Comparison of ENCODE assay signal across 15 cellular contexts in genomic region chr1:193157360-193157759, GRCh38. TPM values are rescaled to one million over a fixed set of nuclear protein-coding genes. Genes with fewer than 3 reads are reported as not detected.
A peak's percentile ranks its signal among the peaks of the same experiment; 100 is the strongest.
DNase-seq lines count a peak whose midpoint lies in the region; ATAC-seq and TF ChIP-seq lines count a peak whose summit lies in the region.
"Had no signal": no experiment of that assay in that cellular context is flagged by ENCODE, and none has a peak within 500 bp of the region (broad histone marks: within the 10 kb centered on the region; RNA-seq: fewer than 3 reads in every experiment).

No MANE protein-coding gene starts in this region.

- no peak for TF ChIP-seq CTCF in SK-N-SH (IDR thresholded peaks at IDR 0.05)
- TF ChIP-seq CTCF in hepatocyte (IDR thresholded peaks at IDR 0.05; ENCODE audit: poor library complexity), result no peak
- TF ChIP-seq CTCF in Peyer's patch (IDR thresholded peaks at IDR 0.05), result no peak
- no peak for TF ChIP-seq CTCF in foreskin keratinocyte (conservative IDR thresholded peaks at IDR 0.05)

- H3K9me3 Mint-ChIP-seq in CD4-positive, alpha-beta memory T cell, result no peaks in the 10 kb centered on the region
- H3K9me3 Mint-ChIP-seq: CD14-positive monocyte, GM23338, IgD-negative memory B cell had no signal

- POLR2A ChIA-PET in CD4-positive, alpha-beta memory T cell (lab: Charles Lee; ENCODE audit: partially characterized antibody), result no interaction called here
- POLR2A ChIA-PET in SK-N-SH (lab: Yijun Ruan, JAX), result no interaction called here

- TF ChIP-seq EP300 in SK-N-SH (IDR thresholded peaks at IDR 0.05; ENCODE audit: borderline replicate concordance in 1 of 2, low read depth in 1 of 2, low read length in 1 of 2), result no peak

- WGBS in SK-N-SH (ENCODE audit: low lambda C conversion rate), result 90% methylated on average over 2 of the region's 2 CpGs
- 49% methylated on average over 2 of the region's 2 CpGs for WGBS in hepatocyte (ENCODE audit: low lambda C conversion rate, missing lambda C conversion rate)

- ATAC-seq in foreskin keratinocyte, result no peak
- ATAC-seq: GM12878, GM23338 had no signal

- H3K9me2 ChIP-seq in SK-N-SH (no peaks in the 10 kb centered on the region), hepatocyte (replicated peaks; ENCODE audit: insufficient read depth) (no peaks in the 10 kb centered on the region)

- TF ChIP-seq RAD21 in SK-N-SH (IDR thresholded peaks at IDR 0.05; ENCODE audit: low read length), result no peak

- H3K4me3 ChIP-seq in CD4-positive, alpha-beta memory T cell (ENCODE audit: low read length in 2 of 2), result no peak overlapping the region
- H3K4me3 ChIP-seq in SK-N-SH (ENCODE audit: low read depth in 2 of 2, low read length in 1 of 2) (no peak overlapping the region), hepatocyte (no peak overlapping the region), Peyer's patch (no peak overlapping the region)
- H3K4me3 ChIP-seq: A549, GM12878, GM23338 had no signal

- no peak overlapping the region for H3K4me3 Mint-ChIP-seq in CD4-positive, alpha-beta memory T cell
- H3K4me3 Mint-ChIP-seq: CD14-positive monocyte, GM23338, IgD-negative memory B cell had no signal

- peaks cover 28 to 38% (median 32%) of the 10 kb centered on the region in 4 donors for H3K4me1 Mint-ChIP-seq in CD4-positive, alpha-beta memory T cell
- H3K4me1 Mint-ChIP-seq: CD14-positive monocyte, GM23338 had no signal

- DNase-seq in CD4-positive, alpha-beta memory T cell, result no peak
- DNase-seq in SK-N-SH, result peak; percentile 20
- peak; percentile 7 for DNase-seq in hepatocyte (ENCODE audit: low spot score)
- DNase-seq in GF-D8 (lab: John Stamatoyannopoulos, UW), result no peak
- no peak for DNase-seq in Peyer's patch
- DNase-seq in foreskin keratinocyte, result no peak
- DNase-seq: DMS 273 treated with DMSO at 0.1 percent for 48 hours, H7 had no signal

- H3K4me2 ChIP-seq in SK-N-SH, result no peak overlapping the region
- no peak overlapping the region for H3K4me2 ChIP-seq in hepatocyte
- H3K4me2 ChIP-seq: A549, GM23338 had no signal

- peaks cover 7% of the 10 kb centered on the region for H3F3A ChIP-seq in SK-N-SH (replicated peaks; ENCODE audit: insufficient read depth)

- peaks cover 6% of the 10 kb centered on the region for H3K36me3 ChIP-seq in CD4-positive, alpha-beta memory T cell (ENCODE audit: insufficient read depth, low read length)
- H3K36me3 ChIP-seq in SK-N-SH (replicated peaks in 1 of 2; ENCODE audit: control insufficient read depth in 1 of 2, insufficient read depth in 2 of 2, low read length in 1 of 2) (peaks cover 38 to 53% of the 10 kb centered on the region in 2 experiments), hepatocyte (replicated peaks; ENCODE audit: insufficient read depth, low read depth) (no peaks in the 10 kb centered on the region), Peyer's patch (peaks cover 0 to 25% (median 2%) of the 10 kb centered on the region in 3 donors)

- H3K27ac ChIP-seq in CD4-positive, alpha-beta memory T cell (ENCODE audit: low read depth, low read length), result no peak overlapping the region
- H3K27ac ChIP-seq in SK-N-SH (ENCODE audit: low read depth in 2 of 2, low read length in 1 of 2), result peak overlapping the region in 1 of 2 experiments; percentile 43; a peak in 2 of 4 replicates
- no peak overlapping the region for H3K27ac ChIP-seq in hepatocyte
- no peak overlapping the region for H3K27ac ChIP-seq in Peyer's patch
- H3K27ac ChIP-seq in foreskin keratinocyte, result no peak overlapping the region
- H3K27ac ChIP-seq: A549, HL-60 had no signal

- H3K4me1 ChIP-seq in CD4-positive, alpha-beta memory T cell (ENCODE audit: insufficient read depth, low read length), result peaks cover 5% of the 10 kb centered on the region
- H3K4me1 ChIP-seq in SK-N-SH (ENCODE audit: control insufficient read depth in 1 of 2, insufficient read depth in 2 of 2, low read depth in 1 of 2, low read length in 1 of 2) (peaks cover 0 to 6% of the 10 kb centered on the region in 2 experiments; a peak in 2 of 4 replicates), hepatocyte (ENCODE audit: insufficient read depth) (peaks cover 16% of the 10 kb centered on the region), Peyer's patch (peaks cover 0 to 9% (median 0%) of the 10 kb centered on the region in 4 donors), foreskin keratinocyte (peaks cover 4% of the 10 kb centered on the region)

- no peak for TF ChIP-seq POLR2A in Peyer's patch (IDR thresholded peaks at IDR 0.05)

- H4K20me1 ChIP-seq in SK-N-SH (ENCODE audit: insufficient read depth) (no peaks in the 10 kb centered on the region; the same call in 1 of the 2 replicates), hepatocyte (ENCODE audit: insufficient read depth, poor library complexity, severe bottlenecking) (no peaks in the 10 kb centered on the region)

- intact Hi-C loops in CD4-positive, alpha-beta memory T cell (cut with micrococcal nuclease), result no loop called here

- no peaks in the 10 kb centered on the region for H3K9me3 ChIP-seq in CD4-positive, alpha-beta memory T cell (ENCODE audit: control insufficient read depth in 1 of 2, low read length in 2 of 2)
- H3K9me3 ChIP-seq in SK-N-SH (no peaks in the 10 kb centered on the region; the same call in 1 of the 2 replicates), hepatocyte (ENCODE audit: low read depth) (no peaks in the 10 kb centered on the region), Peyer's patch (no peaks in the 10 kb centered on the region)
- H3K9me3 ChIP-seq: A549 had no signal

- no peaks in the 10 kb centered on the region for H3K27me3 Mint-ChIP-seq in CD4-positive, alpha-beta memory T cell
- H3K27me3 Mint-ChIP-seq: IgD-negative memory B cell had no signal

- H3K27ac Mint-ChIP-seq in CD4-positive, alpha-beta memory T cell, result peak overlapping the region in 4 of 7 donors; percentile 1 to 32 (median 6)
- H3K27ac Mint-ChIP-seq: CD14-positive monocyte, GM23338, IgD-negative memory B cell had no signal

- H3K79me2 ChIP-seq in SK-N-SH (ENCODE audit: insufficient read depth), result peaks cover 6% of the 10 kb centered on the region
- peaks cover 16% of the 10 kb centered on the region for H3K79me2 ChIP-seq in hepatocyte

- H3K9ac ChIP-seq in SK-N-SH, result no peak overlapping the region

- CTCF ChIA-PET in CD4-positive, alpha-beta memory T cell (lab: Charles Lee; ENCODE audit: partially characterized antibody), result interaction anchor here (0.9 kb wide), 1 partner anchor 1137 kb away, joined by 3 read pairs; no protein-coding TSS in a partner anchor
- CTCF ChIA-PET in SK-N-SH (lab: Yijun Ruan, JAX), result interaction anchor here (0.9 to 1.0 kb wide), 3 partner anchors 9 to 35 kb away, joined by 3 to 4 read pairs (median 4); no protein-coding TSS in a partner anchor

- peaks cover 30 to 40% of the 10 kb centered on the region in 2 donors for H3K36me3 Mint-ChIP-seq in CD4-positive, alpha-beta memory T cell

- H3K27me3 ChIP-seq in CD4-positive, alpha-beta memory T cell (ENCODE audit: insufficient read depth, low read length), result no peaks in the 10 kb centered on the region
- H3K27me3 ChIP-seq in SK-N-SH (ENCODE audit: insufficient read depth) (no peaks in the 10 kb centered on the region), hepatocyte (no peaks in the 10 kb centered on the region), Peyer's patch (no peaks in the 10 kb centered on the region), foreskin keratinocyte (no peaks in the 10 kb centered on the region)

- H2AFZ ChIP-seq in SK-N-SH (ENCODE audit: low read depth) (no peak overlapping the region), hepatocyte (no peak overlapping the region)
- H2AFZ ChIP-seq: GM23338 had no signal

TF ChIP-seq in SK-N-SH, 30 proteins besides CTCF, POLR2A, EP300 and RAD21 (continues in another document):
- no peak for TF ChIP-seq CHD2 (IDR thresholded peaks at IDR 0.05; ENCODE audit: low read length, partially characterized antibody)
- no peak for TF ChIP-seq ZBTB33 (IDR thresholded peaks at IDR 0.05; ENCODE audit: borderline replicate concordance, low read depth)

RNA-seq across cellular contexts. Expression of gene B3GALT2, which starts 29.1 kb away (rescaled TPM):
- total RNA-seq in CD4-positive, alpha-beta memory T cell, result 10 to 100 TPM; 15.1 TPM
- 1 to 10 TPM in 1 of 2 donors, under 1 TPM in 1; 0.21 to 4.9 TPM for polyA plus RNA-seq in CD4-positive, alpha-beta memory T cell
- polyA plus RNA-seq in SK-N-SH (2012; rRNA removed), result 0.23 and 0.37 TPM in 2 replicates
- polyA plus RNA-seq in SK-N-SH (2012; cell fraction: cytosol; rRNA removed), result 0.64 and 0.73 TPM in 2 replicates
- 0.06 and 0.25 TPM in 2 replicates for polyA plus RNA-seq in SK-N-SH (2012; cell fraction: nucleus; rRNA removed)
- total RNA-seq in hepatocyte, result 7.9 and 9.7 TPM in 2 replicates
- polyA plus RNA-seq in hepatocyte, result 1.4 and 1.8 TPM in 2 replicates
- total RNA-seq in Peyer's patch, result 1 to 10 TPM; 1.3 to 3.3 (median 2.6) TPM
- not detected in 2 replicates for total RNA-seq in foreskin keratinocyte
- not detected in 2 replicates for polyA plus RNA-seq in foreskin keratinocyte
- total RNA-seq: Daoy, GM12878, GM23338, H7 had no signal
- polyA plus RNA-seq: A549 had no signal

RNA-seq across cellular contexts. Expression of gene CDC73, which starts 35.5 kb away (rescaled TPM):
- 10 to 100 TPM; 70.4 to 75.0 TPM for total RNA-seq in CD4-positive, alpha-beta memory T cell
- 10 to 100 TPM; 70.5 to 72.2 TPM for polyA plus RNA-seq in CD4-positive, alpha-beta memory T cell
- polyA plus RNA-seq in SK-N-SH (2012; rRNA removed), result 13.4 and 17.3 TPM in 2 replicates
- polyA plus RNA-seq in SK-N-SH (2012; cell fraction: cytosol; rRNA removed), result 20.4 and 27.5 TPM in 2 replicates
- polyA plus RNA-seq in SK-N-SH (2012; cell fraction: nucleus; rRNA removed), result 6.4 and 7.7 TPM in 2 replicates
- total RNA-seq in hepatocyte, result 32.4 and 34.4 TPM in 2 replicates
- polyA plus RNA-seq in hepatocyte, result 29.5 and 33.9 TPM in 2 replicates
- 100 to 1,000 TPM in 1 of 4 donors, 10 to 100 TPM in 3; 28.6 to 191 (median 43.1) TPM for total RNA-seq in Peyer's patch
- 33.6 and 34.2 TPM in 2 replicates for total RNA-seq in foreskin keratinocyte
- 14.5 and 16.0 TPM in 2 replicates for polyA plus RNA-seq in foreskin keratinocyte

RNA-seq across cellular contexts. Expression of gene GLRX2, which starts 52.1 kb away (rescaled TPM):
- 10 to 100 TPM; 15.0 to 17.0 TPM for total RNA-seq in CD4-positive, alpha-beta memory T cell
- 10 to 100 TPM; 15.2 to 16.3 TPM for polyA plus RNA-seq in CD4-positive, alpha-beta memory T cell
- polyA plus RNA-seq in SK-N-SH (2012; rRNA removed) (9.4 and 12.8 TPM in 2 replicates), hepatocyte (41.0 and 44.5 TPM in 2 replicates), foreskin keratinocyte (32.3 and 34.3 TPM in 2 replicates)
- 13.4 and 23.8 TPM in 2 replicates for polyA plus RNA-seq in SK-N-SH (2012; cell fraction: cytosol; rRNA removed)
- 2.5 and 4.6 TPM in 2 replicates for polyA plus RNA-seq in SK-N-SH (2012; cell fraction: nucleus; rRNA removed)
- total RNA-seq in hepatocyte (7.8 and 20.4 TPM in 2 replicates), Peyer's patch (10 to 100 TPM in 1 of 4 donors, 1 to 10 TPM in 3; 3.3 to 12.4 (median 7.5) TPM), foreskin keratinocyte (25.6 and 27.5 TPM in 2 replicates)

Comparison
In these comparisons a context has a peak if more than half of its experiments do, and no peak if none do; other contexts are left out.
1. DNase-seq: peak in SK-N-SH (single experiment) and hepatocyte (single experiment); none in CD4-positive, alpha-beta memory T cell (0 of 5), GF-D8 (single experiment), Peyer's patch (0 of 3) and foreskin keratinocyte (0 of 2).